16 cellular contexts compared by ENCODE assay signal in genomic region chr14:92709340-92710000, GRCh38.
"Had no signal": no experiment of that assay in that cellular context is flagged by ENCODE, and none has a peak within 500 bp of the region (broad histone marks: within the 10 kb centered on the region; RNA-seq: fewer than 3 reads in every experiment).

No MANE protein-coding gene starts in this region.

- H3K4me1 ChIP-seq: adrenal gland, body of pancreas, pancreas, stomach, uterus had no signal

- H3K9me3 Mint-ChIP-seq: activated B cell treated with CpG ODN at 0.5 μM for 24 hours; activated CD4-positive, alpha-beta T cell treated with anti-CD3 and anti-CD28 coated beads, Interleukin-2, amount 10 ng/mL, durations not matched to agents 24 days and 14 days; activated naive CD4-positive, alpha-beta T cell treated with anti-CD3 and anti-CD28 coated beads for 36 hours; activated T-helper 17 cell treated with anti-CD3 and anti-CD28 coated beads, Interleukin-2, amount 50 U/mL, for 72 hours; central memory CD8-positive, alpha-beta T cell; neural crest cell; T-helper 1 cell treated with Interleukin-12 subunit alpha and Interleukin-12 subunit beta and Interleukin-4 antibody, amounts not matched to agents 30 μg/mL and 1 μg/mL, for 36 hours had no signal

- H3K36me3 ChIP-seq: uterus had no signal

- FAIRE-seq: islet of Langerhans, pancreas, small intestine had no signal

- H3K4me3 Mint-ChIP-seq: activated B cell treated with CpG ODN at 0.5 μM for 24 hours; activated CD4-positive, alpha-beta T cell treated with anti-CD3 and anti-CD28 coated beads, Interleukin-2, amount 10 ng/mL, durations not matched to agents 24 days and 14 days; activated naive CD4-positive, alpha-beta T cell treated with anti-CD3 and anti-CD28 coated beads for 36 hours; activated T-helper 17 cell treated with anti-CD3 and anti-CD28 coated beads, Interleukin-2, amount 50 U/mL, for 72 hours; central memory CD8-positive, alpha-beta T cell; neural crest cell; T-helper 1 cell treated with Interleukin-12 subunit alpha and Interleukin-12 subunit beta and Interleukin-4 antibody, amounts not matched to agents 30 μg/mL and 1 μg/mL, for 36 hours had no signal

- H3K9me3 ChIP-seq: adrenal gland, body of pancreas, pancreas, stomach, uterus had no signal

- H3K4me3 ChIP-seq: adrenal gland, body of pancreas, pancreas, stomach, uterus had no signal

- H3K27ac Mint-ChIP-seq: activated B cell treated with CpG ODN at 0.5 μM for 24 hours; activated CD4-positive, alpha-beta T cell treated with anti-CD3 and anti-CD28 coated beads, Interleukin-2, amount 10 ng/mL, durations not matched to agents 24 days and 14 days; activated naive CD4-positive, alpha-beta T cell treated with anti-CD3 and anti-CD28 coated beads for 36 hours; activated T-helper 17 cell treated with anti-CD3 and anti-CD28 coated beads, Interleukin-2, amount 50 U/mL, for 72 hours; T-helper 1 cell treated with Interleukin-12 subunit alpha and Interleukin-12 subunit beta and Interleukin-4 antibody, amounts not matched to agents 30 μg/mL and 1 μg/mL, for 36 hours had no signal

- DNase-seq: activated B cell treated with CpG ODN at 0.5 μM for 24 hours; activated CD4-positive, alpha-beta T cell treated with anti-CD3 and anti-CD28 coated beads, Interleukin-2, amount 10 ng/mL, durations not matched to agents 24 days and 14 days; activated naive CD4-positive, alpha-beta T cell treated with anti-CD3 and anti-CD28 coated beads for 36 hours; adrenal gland; body of pancreas; dermis blood vessel endothelial cell; small intestine; stomach; uterus had no signal

- H3K27me3 Mint-ChIP-seq: activated B cell treated with CpG ODN at 0.5 μM for 24 hours had no signal

- H3K27me3 ChIP-seq: adrenal gland, body of pancreas, pancreas, stomach, uterus had no signal

- H3K4me1 Mint-ChIP-seq: activated CD4-positive, alpha-beta T cell treated with anti-CD3 and anti-CD28 coated beads, Interleukin-2, amount 10 ng/mL, durations not matched to agents 24 days and 14 days; activated T-helper 17 cell treated with anti-CD3 and anti-CD28 coated beads, Interleukin-2, amount 50 U/mL, for 72 hours; central memory CD8-positive, alpha-beta T cell had no signal

- H3K27ac ChIP-seq: adrenal gland, body of pancreas, pancreas, stomach, uterus had no signal

- ATAC-seq: activated T-helper 17 cell treated with anti-CD3 and anti-CD28 coated beads, Interleukin-2, amount 50 U/mL, for 72 hours; body of pancreas; esophagus mucosa; pancreas had no signal
